Comparison of ENCODE assay signal across 14 cellular contexts in genomic region chr2:98446850-98447249, GRCh38. TPM values are rescaled to one million over a fixed set of nuclear protein-coding genes. Genes with fewer than 3 reads are reported as not detected.
DNase-seq lines count a peak whose midpoint lies in the region; ATAC-seq and TF ChIP-seq lines count a peak whose summit lies in the region.
"Had no signal": no experiment of that assay in that cellular context is flagged by ENCODE, and none has a peak within 500 bp of the region (broad histone marks: within the 10 kb centered on the region; RNA-seq: fewer than 3 reads in every experiment).

No MANE protein-coding gene starts in this region.

- H3K4me1 ChIP-seq in Loucy (ENCODE audit: insufficient read depth, low read length, poor library complexity, severe bottlenecking) = peaks cover 63% of the 10 kb centered on the region
- peaks cover 37 to 51% of the 10 kb centered on the region in 2 experiments for H3K4me1 ChIP-seq in neutrophil (ENCODE audit: control insufficient read depth in 1 of 2, insufficient read depth in 1 of 2, low read depth in 1 of 2, low read length in 1 of 2)

- no peaks in the 10 kb centered on the region for H3K27me3 Mint-ChIP-seq in T-helper 2 cell treated with Interferon-gamma antibody and Interleukin-4, amounts not matched to agents 5 μg/mL and 100 μg/mL, for 36 hours (ENCODE audit: low read depth)
- peaks cover 10% of the 10 kb centered on the region for H3K27me3 Mint-ChIP-seq in brain

- H3K4me3 Mint-ChIP-seq in T-helper 2 cell treated with Interferon-gamma antibody and Interleukin-4, amounts not matched to agents 5 μg/mL and 100 μg/mL, for 36 hours = peak overlapping the region; percentile 92
- peak overlapping the region; percentile 90 to 98 (median 96) for H3K4me3 Mint-ChIP-seq in brain

- no peak for TF ChIP-seq CTCF in Loucy (conservative IDR thresholded peaks at IDR 0.05; ENCODE audit: low read length)
- no peak for TF ChIP-seq CTCF in brain (conservative IDR thresholded peaks at IDR 0.05)
- no peak for TF ChIP-seq CTCF in neutrophil (IDR thresholded peaks at IDR 0.05)

- peak overlapping the region; percentile 90 for H3K27ac ChIP-seq in neutrophil

- no peak for ATAC-seq in HG02571 (IDR thresholded peaks at IDR 0.05; ENCODE audit: unreplicated experiment)
- ATAC-seq: gastrocnemius medialis had no signal

- peak overlapping the region; percentile 93 for H3K4me2 ChIP-seq in Loucy (ENCODE audit: low read depth, low read length, poor library complexity, severe bottlenecking)

- peaks cover 3% of the 10 kb centered on the region; the same call in 1 of the 2 replicates for H3F3A ChIP-seq in Loucy (ENCODE audit: low read depth)

- H3K36me3 Mint-ChIP-seq in T-helper 2 cell treated with Interferon-gamma antibody and Interleukin-4, amounts not matched to agents 5 μg/mL and 100 μg/mL, for 36 hours (ENCODE audit: low read depth) = peaks cover 21% of the 10 kb centered on the region
- no peaks in the 10 kb centered on the region for H3K36me3 Mint-ChIP-seq in brain
- H3K36me3 Mint-ChIP-seq: naive B cell had no signal

- peaks cover 59% of the 10 kb centered on the region for H3K79me2 ChIP-seq in Loucy (ENCODE audit: insufficient read depth, low read length)

- H4K20me1 ChIP-seq in Loucy (ENCODE audit: insufficient read depth, low read length, poor library complexity, severe bottlenecking) = peaks cover 22% of the 10 kb centered on the region

- no peak for DNase-seq in T-helper 2 cell treated with Interferon-gamma antibody and Interleukin-4, amounts not matched to agents 5 μg/mL and 100 μg/mL, for 36 hours (ENCODE audit: low spot score)
- DNase-seq in T-helper 2 cell (no peak), NCI-H1436 treated with DMSO at 0.1 percent for 48 hours (lab: John Stamatoyannopoulos, UW) (no peak), iPS-NIHi11 (ENCODE audit: low spot score) (no peak)
- DNase-seq: activated CD4-positive, alpha-beta T cell treated with anti-CD3 and anti-CD28 coated beads, Interleukin-2, amount 50 U/mL, for 4 hours; effector CD8-positive, alpha-beta T cell; gastrocnemius medialis; naive B cell; NCI-H2171 treated with DMSO at 0.1 percent for 48 hours; upper lobe of left lung had no signal

- H3K36me3 ChIP-seq in Loucy (ENCODE audit: insufficient read depth, low read length) = no peaks in the 10 kb centered on the region
- H3K36me3 ChIP-seq in neutrophil = no peaks in the 10 kb centered on the region
- H3K36me3 ChIP-seq: gastrocnemius medialis, upper lobe of left lung had no signal

- no peak overlapping the region for H2AFZ ChIP-seq in Loucy (ENCODE audit: low read length)

- peak overlapping the region; percentile 46 for H3K27ac Mint-ChIP-seq in T-helper 2 cell treated with Interferon-gamma antibody and Interleukin-4, amounts not matched to agents 5 μg/mL and 100 μg/mL, for 36 hours
- peak overlapping the region in 3 of 5 experiments; percentile 43 to 93 (median 72) for H3K27ac Mint-ChIP-seq in brain

- H3K9me3 Mint-ChIP-seq in T-helper 2 cell treated with Interferon-gamma antibody and Interleukin-4, amounts not matched to agents 5 μg/mL and 100 μg/mL, for 36 hours = no peaks in the 10 kb centered on the region
- no peaks in the 10 kb centered on the region for H3K9me3 Mint-ChIP-seq in brain
- H3K9me3 Mint-ChIP-seq: naive B cell had no signal

- H3K9me3 ChIP-seq in Loucy (ENCODE audit: insufficient read depth, low read depth, low read length) (no peaks in the 10 kb centered on the region), neutrophil (no peaks in the 10 kb centered on the region)
- H3K9me3 ChIP-seq: gastrocnemius medialis, upper lobe of left lung had no signal

- H3K9me2 ChIP-seq in Loucy (replicated peaks; ENCODE audit: low read depth, low read length) = no peaks in the 10 kb centered on the region

- H3K9ac ChIP-seq in Loucy (ENCODE audit: low read depth, low read length, poor library complexity, severe bottlenecking) = peak overlapping the region; percentile 68

- H3K4me3 ChIP-seq in Loucy (ENCODE audit: low read length, poor library complexity, severe bottlenecking) (peak overlapping the region; percentile 91), neutrophil (ENCODE audit: low read depth in 1 of 2, low read length in 1 of 2) (no peak overlapping the region)

- H3K27me3 ChIP-seq in Loucy (ENCODE audit: insufficient read depth, low read length, poor library complexity, severe bottlenecking) (no peaks in the 10 kb centered on the region), neutrophil (no peaks in the 10 kb centered on the region)
- H3K27me3 ChIP-seq: gastrocnemius medialis, upper lobe of left lung had no signal

- peaks cover 54% of the 10 kb centered on the region for H3K4me1 Mint-ChIP-seq in T-helper 2 cell treated with Interferon-gamma antibody and Interleukin-4, amounts not matched to agents 5 μg/mL and 100 μg/mL, for 36 hours (ENCODE audit: low read depth)
- peaks cover 68% of the 10 kb centered on the region for H3K4me1 Mint-ChIP-seq in brain

RNA-seq across cellular contexts. Expression of gene INPP4A, which starts 2.2 kb away (rescaled TPM):
- polyA plus RNA-seq in brain (ENCODE audit: insufficient read depth, low read depth, low replicate concordance) = 11.1 TPM
